ENCODE assay signal across 8 cellular contexts in the genomic region with DNA sequence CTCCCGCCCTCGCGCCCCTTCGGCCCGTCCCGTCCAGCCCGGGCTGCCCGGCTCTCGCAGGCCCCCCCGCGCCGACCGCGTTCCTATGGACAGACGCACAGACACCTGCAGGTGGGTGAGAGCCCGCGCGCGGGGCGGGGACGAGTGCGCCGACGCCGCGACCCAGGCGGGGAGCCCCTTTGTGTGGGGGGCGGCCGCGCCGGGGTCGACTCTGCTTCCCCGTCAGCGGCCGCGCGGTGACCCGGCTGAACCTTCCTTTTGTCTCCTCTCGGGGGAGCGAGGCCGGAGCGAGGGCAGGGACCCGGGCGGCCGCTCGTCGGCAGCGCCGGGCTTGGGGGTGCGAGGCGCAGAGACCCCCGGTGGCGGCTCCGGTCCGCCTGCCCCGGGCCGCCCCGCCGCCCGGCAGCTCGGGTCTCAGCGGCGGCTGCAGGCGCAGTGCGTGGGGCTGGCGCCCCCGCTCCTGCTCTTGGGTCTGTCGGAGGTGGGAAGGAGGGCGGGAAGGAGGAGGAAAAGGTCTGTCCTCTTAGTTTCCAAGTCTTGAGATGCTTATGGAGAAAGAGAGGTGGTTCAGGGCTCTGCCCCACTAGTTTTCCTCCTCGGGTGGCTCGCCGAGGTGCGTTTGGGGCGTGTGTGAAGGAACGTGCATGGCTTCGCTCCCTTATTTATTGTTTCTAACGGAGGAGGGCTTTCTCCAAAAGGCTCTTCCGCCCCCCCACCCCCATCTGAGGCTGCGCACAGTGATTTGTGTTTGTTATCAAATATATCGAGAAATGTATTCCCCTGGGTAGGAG. TPM values are rescaled to one million over a fixed set of nuclear protein-coding genes. Genes with fewer than 3 reads are reported as not detected.
DNase-seq lines count a peak whose midpoint lies in the region; ATAC-seq and TF ChIP-seq lines count a peak whose summit lies in the region.

No MANE protein-coding gene starts in this region.

- POLR2A ChIA-PET in PC-3 (lab: Charles Lee; ENCODE audit: unreplicated experiment) = no interaction called here

- peak overlapping the region; percentile 92 for H3K4me2 ChIP-seq in PC-3 (ENCODE audit: low read length)
- peak overlapping the region; percentile 92 for H3K4me2 ChIP-seq in neural progenitor cell

- peak; percentile 39 to 61 (median 40) for DNase-seq in CD4-positive, CD25-positive, alpha-beta regulatory T cell
- peak; percentile 42 for DNase-seq in PC-3
- peak; percentile 22 for DNase-seq in activated T-helper 1 cell treated with anti-CD3 and anti-CD28 coated beads, Interleukin-12 subunit alpha, Interleukin-12 subunit beta, Interleukin-2, Interleukin-4 antibody, amounts not matched to agents 30 ng/mL and 10 ng/mL and 1 ng/mL, durations not matched to agents 14 hours and 24 hours and 36 hours (ENCODE audit: low spot score)
- peak; percentile 39 for DNase-seq in fibroblast of pulmonary artery (ENCODE audit: low read depth)
- DNase-seq in neural progenitor cell (ENCODE audit: low spot score) = peak; percentile 87
- DNase-seq in superior temporal gyrus (ENCODE audit: extremely low spot score) = peak; percentile 60

- H3K4me1 ChIP-seq in CD4-positive, CD25-positive, alpha-beta regulatory T cell (ENCODE audit: control insufficient read depth, insufficient read depth, low read length, poor library complexity, severe bottlenecking) = peaks cover 15% of the 10 kb centered on the region
- H3K4me1 ChIP-seq in PC-3 (ENCODE audit: insufficient read depth, low read length) (peaks cover 14% of the 10 kb centered on the region), neural progenitor cell (peaks cover 28% of the 10 kb centered on the region)

- no peak for TF ChIP-seq CTCF in PC-3 (conservative IDR thresholded peaks at IDR 0.05; ENCODE audit: low read depth, low read length)
- TF ChIP-seq CTCF in fibroblast of pulmonary artery (IDR thresholded peaks at IDR 0.05; ENCODE audit: low read length, missing control alignments) = no peak
- no peak for TF ChIP-seq CTCF in neural progenitor cell (IDR thresholded peaks at IDR 0.05)

- CTCF ChIA-PET in PC-3 (lab: Charles Lee) = no interaction called here

- H3K27ac Mint-ChIP-seq in CD4-positive, CD25-positive, alpha-beta regulatory T cell = peak overlapping the region; percentile 83 to 92 (median 90)
- H3K27ac Mint-ChIP-seq in activated T-helper 1 cell treated with anti-CD3 and anti-CD28 coated beads, Interleukin-12 subunit alpha, Interleukin-12 subunit beta, Interleukin-2, Interleukin-4 antibody, amounts not matched to agents 30 ng/mL and 10 ng/mL and 1 ng/mL, durations not matched to agents 14 hours and 24 hours and 36 hours = peak overlapping the region; percentile 85
- H3K27ac Mint-ChIP-seq in neural progenitor cell = peak overlapping the region; percentile 99

- no TSS peak for BruUV-seq in PC-3 (replicated peaks; lab: Mats Ljungman, UMichigan)

- ATAC-seq in CD4-positive, CD25-positive, alpha-beta regulatory T cell (ENCODE audit: low read depth in 2 of 2) = peak in 1 of 2 donors; percentile 3
- ATAC-seq in GM19351 (IDR thresholded peaks at IDR 0.05; ENCODE audit: unreplicated experiment) = peak; percentile 41
- ATAC-seq in HG03457 (IDR thresholded peaks at IDR 0.05; ENCODE audit: unreplicated experiment) = peak; percentile 38
- peak; percentile 76 for ATAC-seq in PC-3

- H3K36me3 ChIP-seq in CD4-positive, CD25-positive, alpha-beta regulatory T cell (ENCODE audit: control insufficient read depth, insufficient read depth, low read length) = no peaks in the 10 kb centered on the region
- H3K36me3 ChIP-seq in PC-3 (ENCODE audit: low read depth, low read length) (no peaks in the 10 kb centered on the region), neural progenitor cell (no peaks in the 10 kb centered on the region)

- peak overlapping the region; percentile 23 for H3K27ac ChIP-seq in CD4-positive, CD25-positive, alpha-beta regulatory T cell (ENCODE audit: insufficient read depth, low read length, poor library complexity, severe bottlenecking)
- no peak overlapping the region for H3K27ac ChIP-seq in PC-3 (ENCODE audit: low read length)
- H3K27ac ChIP-seq in neural progenitor cell = peak overlapping the region; percentile 95

- peaks cover 10 to 34% (median 23%) of the 10 kb centered on the region in 4 donors for H3K4me1 Mint-ChIP-seq in CD4-positive, CD25-positive, alpha-beta regulatory T cell
- H3K4me1 Mint-ChIP-seq in activated T-helper 1 cell treated with anti-CD3 and anti-CD28 coated beads, Interleukin-12 subunit alpha, Interleukin-12 subunit beta, Interleukin-2, Interleukin-4 antibody, amounts not matched to agents 30 ng/mL and 10 ng/mL and 1 ng/mL, durations not matched to agents 14 hours and 24 hours and 36 hours (ENCODE audit: low read depth) = peaks cover 38% of the 10 kb centered on the region
- H3K4me1 Mint-ChIP-seq in neural progenitor cell = peaks cover 48% of the 10 kb centered on the region

- peak overlapping the region; percentile 73 for H3K4me3 ChIP-seq in CD4-positive, CD25-positive, alpha-beta regulatory T cell (ENCODE audit: low read depth, low read length)
- H3K4me3 ChIP-seq in PC-3 (ENCODE audit: low read length) (peak overlapping the region; percentile 82), fibroblast of pulmonary artery (replicated peaks; ENCODE audit: low read depth, low read length) (peak overlapping the region; percentile 64), neural progenitor cell (peak overlapping the region; percentile 99)

- no peaks in the 10 kb centered on the region for H3K9me3 Mint-ChIP-seq in CD4-positive, CD25-positive, alpha-beta regulatory T cell
- no peaks in the 10 kb centered on the region for H3K9me3 Mint-ChIP-seq in activated T-helper 1 cell treated with anti-CD3 and anti-CD28 coated beads, Interleukin-12 subunit alpha, Interleukin-12 subunit beta, Interleukin-2, Interleukin-4 antibody, amounts not matched to agents 30 ng/mL and 10 ng/mL and 1 ng/mL, durations not matched to agents 14 hours and 24 hours and 36 hours
- peaks cover 3% of the 10 kb centered on the region for H3K9me3 Mint-ChIP-seq in neural progenitor cell

- intact Hi-C loops in PC-3 (cut with micrococcal nuclease) = loop anchor here (2.0 to 10.0 kb wide), 3 partner anchors 102 to 220 kb away; a partner anchor contains a TSS
- intact Hi-C loops in activated T-helper 1 cell treated with anti-CD3 and anti-CD28 coated beads, Interleukin-12 subunit alpha, Interleukin-12 subunit beta, Interleukin-2, Interleukin-4 antibody, amounts not matched to agents 30 ng/mL and 10 ng/mL and 1 ng/mL, durations not matched to agents 14 hours and 24 hours and 36 hours (cut with micrococcal nuclease) = loop anchor here (1.0 to 5.0 kb wide), 7 partner anchors 60 to 1005 kb away; a partner anchor contains a TSS

- no peaks in the 10 kb centered on the region for H3K9me3 ChIP-seq in CD4-positive, CD25-positive, alpha-beta regulatory T cell (ENCODE audit: control insufficient read depth in 2 of 2, low read length in 2 of 2)
- H3K9me3 ChIP-seq in PC-3 (ENCODE audit: low read length) (no peaks in the 10 kb centered on the region), neural progenitor cell (ENCODE audit: low read depth) (no peaks in the 10 kb centered on the region)

- peaks cover 39% of the 10 kb centered on the region for H3K79me2 ChIP-seq in PC-3 (ENCODE audit: low read length)
- H3K79me2 ChIP-seq in neural progenitor cell (ENCODE audit: low read depth) = peaks cover 69% of the 10 kb centered on the region

- no peaks in the 10 kb centered on the region for H3F3A ChIP-seq in PC-3 (ENCODE audit: low read length, unreplicated experiment)
- H3F3A ChIP-seq in neural progenitor cell (ENCODE audit: low read depth) = peaks cover 16% of the 10 kb centered on the region

- no peaks in the 10 kb centered on the region for H3K9me2 ChIP-seq in PC-3 (replicated peaks; ENCODE audit: low read length)

- H3K36me3 Mint-ChIP-seq in CD4-positive, CD25-positive, alpha-beta regulatory T cell = peaks cover under 1% of the 10 kb centered on the region
- H3K36me3 Mint-ChIP-seq in activated T-helper 1 cell treated with anti-CD3 and anti-CD28 coated beads, Interleukin-12 subunit alpha, Interleukin-12 subunit beta, Interleukin-2, Interleukin-4 antibody, amounts not matched to agents 30 ng/mL and 10 ng/mL and 1 ng/mL, durations not matched to agents 14 hours and 24 hours and 36 hours (ENCODE audit: low read depth) = peaks cover 5% of the 10 kb centered on the region
- peaks cover 13% of the 10 kb centered on the region for H3K36me3 Mint-ChIP-seq in neural progenitor cell

- H3K27me3 ChIP-seq in CD4-positive, CD25-positive, alpha-beta regulatory T cell (ENCODE audit: control insufficient read depth, insufficient read depth, low read length) = no peaks in the 10 kb centered on the region
- H3K27me3 ChIP-seq in PC-3 (ENCODE audit: low read length) (no peaks in the 10 kb centered on the region), neural progenitor cell (no peaks in the 10 kb centered on the region)

- no peaks in the 10 kb centered on the region for H3K27me3 Mint-ChIP-seq in CD4-positive, CD25-positive, alpha-beta regulatory T cell
- peaks cover 2% of the 10 kb centered on the region for H3K27me3 Mint-ChIP-seq in activated T-helper 1 cell treated with anti-CD3 and anti-CD28 coated beads, Interleukin-12 subunit alpha, Interleukin-12 subunit beta, Interleukin-2, Interleukin-4 antibody, amounts not matched to agents 30 ng/mL and 10 ng/mL and 1 ng/mL, durations not matched to agents 14 hours and 24 hours and 36 hours (ENCODE audit: insufficient read depth)
- H3K27me3 Mint-ChIP-seq in neural progenitor cell (ENCODE audit: insufficient read depth, low read depth) = peaks cover 5% of the 10 kb centered on the region

- H3K4me3 Mint-ChIP-seq in CD4-positive, CD25-positive, alpha-beta regulatory T cell = peak overlapping the region; percentile 95 to 96 (median 95)
- H3K4me3 Mint-ChIP-seq in activated T-helper 1 cell treated with anti-CD3 and anti-CD28 coated beads, Interleukin-12 subunit alpha, Interleukin-12 subunit beta, Interleukin-2, Interleukin-4 antibody, amounts not matched to agents 30 ng/mL and 10 ng/mL and 1 ng/mL, durations not matched to agents 14 hours and 24 hours and 36 hours = peak overlapping the region; percentile 97
- H3K4me3 Mint-ChIP-seq in neural progenitor cell = peak overlapping the region; percentile 99

- H3K9ac ChIP-seq in PC-3 (ENCODE audit: low read length) = peak overlapping the region; percentile 41; the same call in 1 of the 2 replicates
- H3K9ac ChIP-seq in neural progenitor cell = peak overlapping the region; percentile 83

- H4K20me1 ChIP-seq in PC-3 (ENCODE audit: low read length) (no peaks in the 10 kb centered on the region), neural progenitor cell (ENCODE audit: low read depth) (peaks cover 38% of the 10 kb centered on the region)

- H2AFZ ChIP-seq in PC-3 (ENCODE audit: low read length) (peak overlapping the region; percentile 84), neural progenitor cell (replicated peaks) (peak overlapping the region; percentile 89)

RNA-seq across cellular contexts. Expression of a gene that starts 0.6 kb away (rescaled TPM):
- total RNA-seq in CD4-positive, CD25-positive, alpha-beta regulatory T cell = 3.1 TPM
- 1 to 10 TPM in 2 of 4 donors, under 1 TPM in 2; 0.41 to 1.3 (median 1.1) TPM for polyA plus RNA-seq in CD4-positive, CD25-positive, alpha-beta regulatory T cell
- total RNA-seq in PC-3 (2014; rRNA removed) (3.7 and 4.2 TPM in 2 replicates), neural progenitor cell (ENCODE audit: low replicate concordance) (29.8 and 31.4 TPM in 2 replicates)
- 8.2 and 8.6 TPM in 2 replicates for total RNA-seq in activated T-helper 1 cell treated with anti-CD3 and anti-CD28 coated beads, Interleukin-12 subunit alpha, Interleukin-12 subunit beta, Interleukin-2, Interleukin-4 antibody, amounts not matched to agents 30 ng/mL and 10 ng/mL and 1 ng/mL, durations not matched to agents 14 hours and 24 hours and 36 hours

Comparison
In these comparisons a context has a peak if more than half of its experiments do, and no peak if none do; other contexts are left out.
1. DNase-seq: peak in every context shown above with its lines; median percentile 87 in neural progenitor cell; 60 in superior temporal gyrus; 42 in PC-3; 40 in CD4-positive, CD25-positive, alpha-beta regulatory T cell; 39 in fibroblast of pulmonary artery; 22 in activated T-helper 1 cell treated with anti-CD3 and anti-CD28 coated beads, Interleukin-12 subunit alpha, Interleukin-12 subunit beta, Interleukin-2, Interleukin-4 antibody, amounts not matched to agents 30 ng/mL and 10 ng/mL and 1 ng/mL, durations not matched to agents 14 hours and 24 hours and 36 hours.